22 cellular contexts compared by ENCODE assay signal in the genomic region with DNA sequence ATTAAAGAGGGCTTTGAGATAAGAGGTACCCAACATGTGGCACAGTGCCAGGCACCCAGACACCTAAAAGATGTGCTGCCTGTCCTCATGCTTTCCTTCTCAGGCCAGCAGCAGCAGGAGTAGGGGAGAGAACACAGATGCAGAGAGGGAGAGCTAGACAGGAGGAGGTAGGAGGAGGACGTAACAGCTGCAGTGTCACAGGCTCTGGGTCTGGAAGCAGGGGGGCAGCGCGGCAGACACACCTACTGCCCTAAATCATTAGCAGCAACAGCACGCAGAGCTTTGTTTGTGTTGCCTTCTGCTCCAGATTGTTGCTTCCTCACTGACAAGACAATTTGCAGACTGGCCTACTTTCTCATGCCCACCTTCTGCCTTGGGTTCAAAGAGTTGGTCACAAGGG.
DNase-seq lines count a peak whose midpoint lies in the region; TF ChIP-seq lines count a peak whose summit lies in the region.
"Had no signal": no experiment of that assay in that cellular context is flagged by ENCODE, and none has a peak within 500 bp of the region (broad histone marks: within the 10 kb centered on the region; RNA-seq: fewer than 3 reads in every experiment).

No MANE protein-coding gene starts in this region.

- CTCF ChIA-PET in A673 (lab: Charles Lee): no interaction called here
- CTCF ChIA-PET in HEK293 (lab: Yijun Ruan, JAX): no interaction called here

- no TSS peak for BruUV-seq in A673 (replicated peaks; lab: Mats Ljungman, UMichigan)

- WGBS in lower leg skin, 2 donors: 40 to 56% methylated on average over 4 of the region's 4 CpGs

- no peaks in the 10 kb centered on the region for H3K27me3 ChIP-seq in A673 (replicated peaks; ENCODE audit: insufficient read depth, low read depth, low read length, poor library complexity)
- H3K27me3 ChIP-seq: adrenal gland; BLaER1 treated with 17β-estradiol and CSF1 and Interleukin-3, amounts not matched to agents 10 nM and 100 nM; brain microvascular endothelial cell; heart right ventricle; SJCRH30; suprapubic skin had no signal

- no peaks in the 10 kb centered on the region for H3K36me3 ChIP-seq in A673 (ENCODE audit: insufficient read depth, low read length, poor library complexity, severe bottlenecking)
- H3K36me3 ChIP-seq in HEK293 (ENCODE audit: control insufficient read depth in 2 of 2, insufficient read depth in 1 of 2, low read length in 2 of 2): no peaks in the 10 kb centered on the region
- H3K36me3 ChIP-seq: adrenal gland; BLaER1 treated with 17β-estradiol and CSF1 and Interleukin-3, amounts not matched to agents 10 nM and 100 nM; brain microvascular endothelial cell; heart right ventricle; SJCRH30; spleen; suprapubic skin had no signal

- no peak overlapping the region for H3K4me3 ChIP-seq in A673 (ENCODE audit: low read depth, low read length, poor library complexity, severe bottlenecking)
- no peak overlapping the region for H3K4me3 ChIP-seq in HEK293 (ENCODE audit: low read depth, low read length)
- H3K4me3 ChIP-seq in lower leg skin (ENCODE audit: low read depth, poor library complexity, severe bottlenecking): no peak overlapping the region
- H3K4me3 ChIP-seq: adrenal gland; BLaER1 treated with 17β-estradiol and CSF1 and Interleukin-3, amounts not matched to agents 10 nM and 100 nM; heart right ventricle; SJCRH30; spleen; suprapubic skin had no signal

- TF ChIP-seq CTCF in A673 (conservative IDR thresholded peaks at IDR 0.05; ENCODE audit: low read depth, low read length) (no peak), HEK293 (tag by site-specific recombination; IDR thresholded peaks at IDR 0.05) (no peak), lower leg skin (IDR thresholded peaks at IDR 0.05) (no peak)

- DNase-seq in A673 (ENCODE audit: low spot score) (no peak), NCI-H82 (lab: John Stamatoyannopoulos, UW) (peak; percentile 93), iPS-NIHi7 (ENCODE audit: extremely low spot score) (peak; percentile 26), NCI-H345 treated with DMSO at 0.1 percent for 48 hours (lab: John Stamatoyannopoulos, UW; ENCODE audit: unreplicated experiment) (no peak), activated T-cell treated with anti-CD3 and anti-CD28 coated beads for 4 hours (no peak), NCI-H146 treated with DMSO at 0.1 percent for 48 hours (lab: John Stamatoyannopoulos, UW; ENCODE audit: unreplicated experiment) (no peak), lower leg skin (ENCODE audit: low spot score in 2 of 2) (no peak)
- DNase-seq: activated CD4-positive, alpha-beta T cell treated with anti-CD3 and anti-CD28 coated beads for 4 hours; activated naive CD4-positive, alpha-beta T cell; activated T-cell treated with anti-CD3 and anti-CD28 coated beads, Interleukin-2, amount 50 U/mL, for 48 hours; brain microvascular endothelial cell; naive thymus-derived CD4-positive, alpha-beta T cell; NCI-H1092; NK-92 treated with Interleukin-12 subunit alpha and Interleukin-12 subunit beta, amount 100 ng/mL, for 24 hours; spleen; stimulated activated CD4-positive, alpha-beta T cell treated with anti-CD3 and anti-CD28 coated beads, Interleukin-2, amount 100 ng/mL, for 48 hours had no signal

- H3K9me3 ChIP-seq in A673 (ENCODE audit: low read depth, low read length, poor library complexity, severe bottlenecking) (no peaks in the 10 kb centered on the region), HEK293 (ENCODE audit: control insufficient read depth, insufficient read depth, low read depth, low read length) (no peaks in the 10 kb centered on the region)
- H3K9me3 ChIP-seq: adrenal gland; BLaER1 treated with 17β-estradiol and CSF1 and Interleukin-3, amounts not matched to agents 10 nM and 100 nM; heart right ventricle; SJCRH30; spleen; suprapubic skin had no signal

- H3K4me1 ChIP-seq in A673 (ENCODE audit: insufficient read depth, low read length, poor library complexity, severe bottlenecking) (peaks cover 66% of the 10 kb centered on the region), HEK293 (ENCODE audit: control insufficient read depth, insufficient read depth, low read length) (peaks cover 16% of the 10 kb centered on the region)
- H3K4me1 ChIP-seq: adrenal gland, SJCRH30, suprapubic skin had no signal

- H3K27ac ChIP-seq in A673 (ENCODE audit: low read depth, low read length, poor library complexity, severe bottlenecking) (peak overlapping the region; percentile 24), HEK293 (ENCODE audit: extremely low read depth, low read depth, low read length) (no peak overlapping the region)
- H3K27ac ChIP-seq: adrenal gland; BLaER1 treated with 17β-estradiol and CSF1 and Interleukin-3, amounts not matched to agents 10 nM and 100 nM; brain microvascular endothelial cell; heart right ventricle; SJCRH30; spleen; suprapubic skin had no signal

- intact Hi-C loops in A673 (cut with micrococcal nuclease; ENCODE audit: unreplicated experiment): loop anchor here (5.0 kb wide), 2 partner anchors 198 to 927 kb away; a partner anchor contains a TSS
- intact Hi-C loops in lower leg skin (cut with DNase I; ENCODE audit: low total_unique reads): no loop called here

- POLR2A ChIA-PET in A673 (lab: Charles Lee; ENCODE audit: low non-redundant PET) (interaction anchor here (0.6 kb wide), 1 partner anchor 13 kb away, joined by 3 read pairs; no protein-coding TSS in a partner anchor), HEK293 (lab: Yijun Ruan, JAX) (no interaction called here)

- no peak for TF ChIP-seq POLR2A in lower leg skin (IDR thresholded peaks at IDR 0.05)

TF ChIP-seq in HEK293, 187 proteins besides CTCF, POLR2A, EP300 and RAD21 (continues in another document):
- TF ChIP-seq, protein P1, sequence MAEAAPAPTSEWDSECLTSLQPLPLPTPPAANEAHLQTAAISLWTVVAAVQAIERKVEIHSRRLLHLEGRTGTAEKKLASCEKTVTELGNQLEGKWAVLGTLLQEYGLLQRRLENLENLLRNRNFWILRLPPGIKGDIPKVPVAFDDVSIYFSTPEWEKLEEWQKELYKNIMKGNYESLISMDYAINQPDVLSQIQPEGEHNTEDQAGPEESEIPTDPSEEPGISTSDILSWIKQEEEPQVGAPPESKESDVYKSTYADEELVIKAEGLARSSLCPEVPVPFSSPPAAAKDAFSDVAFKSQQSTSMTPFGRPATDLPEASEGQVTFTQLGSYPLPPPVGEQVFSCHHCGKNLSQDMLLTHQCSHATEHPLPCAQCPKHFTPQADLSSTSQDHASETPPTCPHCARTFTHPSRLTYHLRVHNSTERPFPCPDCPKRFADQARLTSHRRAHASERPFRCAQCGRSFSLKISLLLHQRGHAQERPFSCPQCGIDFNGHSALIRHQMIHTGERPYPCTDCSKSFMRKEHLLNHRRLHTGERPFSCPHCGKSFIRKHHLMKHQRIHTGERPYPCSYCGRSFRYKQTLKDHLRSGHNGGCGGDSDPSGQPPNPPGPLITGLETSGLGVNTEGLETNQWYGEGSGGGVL (tag by site-specific recombination; IDR thresholded peaks at IDR 0.05): 0 out of 2 replicates have a peak, but pooled peaks have one; percentile 36
- TF ChIP-seq, protein P2, sequence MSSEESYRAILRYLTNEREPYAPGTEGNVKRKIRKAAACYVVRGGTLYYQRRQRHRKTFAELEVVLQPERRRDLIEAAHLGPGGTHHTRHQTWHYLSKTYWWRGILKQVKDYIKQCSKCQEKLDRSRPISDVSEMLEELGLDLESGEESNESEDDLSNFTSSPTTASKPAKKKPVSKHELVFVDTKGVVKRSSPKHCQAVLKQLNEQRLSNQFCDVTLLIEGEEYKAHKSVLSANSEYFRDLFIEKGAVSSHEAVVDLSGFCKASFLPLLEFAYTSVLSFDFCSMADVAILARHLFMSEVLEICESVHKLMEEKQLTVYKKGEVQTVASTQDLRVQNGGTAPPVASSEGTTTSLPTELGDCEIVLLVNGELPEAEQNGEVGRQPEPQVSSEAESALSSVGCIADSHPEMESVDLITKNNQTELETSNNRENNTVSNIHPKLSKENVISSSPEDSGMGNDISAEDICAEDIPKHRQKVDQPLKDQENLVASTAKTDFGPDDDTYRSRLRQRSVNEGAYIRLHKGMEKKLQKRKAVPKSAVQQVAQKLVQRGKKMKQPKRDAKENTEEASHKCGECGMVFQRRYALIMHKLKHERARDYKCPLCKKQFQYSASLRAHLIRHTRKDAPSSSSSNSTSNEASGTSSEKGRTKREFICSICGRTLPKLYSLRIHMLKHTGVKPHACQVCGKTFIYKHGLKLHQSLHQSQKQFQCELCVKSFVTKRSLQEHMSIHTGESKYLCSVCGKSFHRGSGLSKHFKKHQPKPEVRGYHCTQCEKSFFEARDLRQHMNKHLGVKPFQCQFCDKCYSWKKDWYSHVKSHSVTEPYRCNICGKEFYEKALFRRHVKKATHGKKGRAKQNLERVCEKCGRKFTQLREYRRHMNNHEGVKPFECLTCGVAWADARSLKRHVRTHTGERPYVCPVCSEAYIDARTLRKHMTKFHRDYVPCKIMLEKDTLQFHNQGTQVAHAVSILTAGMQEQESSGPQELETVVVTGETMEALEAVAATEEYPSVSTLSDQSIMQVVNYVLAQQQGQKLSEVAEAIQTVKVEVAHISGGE (tag by site-specific recombination; conservative IDR thresholded peaks at IDR 0.05; ENCODE audit: low read depth): no peak
- TF ChIP-seq ZNF341 (tag by site-specific recombination; IDR thresholded peaks at IDR 0.05; ENCODE audit: low read depth): peak; percentile 94
- TF ChIP-seq, protein P3, sequence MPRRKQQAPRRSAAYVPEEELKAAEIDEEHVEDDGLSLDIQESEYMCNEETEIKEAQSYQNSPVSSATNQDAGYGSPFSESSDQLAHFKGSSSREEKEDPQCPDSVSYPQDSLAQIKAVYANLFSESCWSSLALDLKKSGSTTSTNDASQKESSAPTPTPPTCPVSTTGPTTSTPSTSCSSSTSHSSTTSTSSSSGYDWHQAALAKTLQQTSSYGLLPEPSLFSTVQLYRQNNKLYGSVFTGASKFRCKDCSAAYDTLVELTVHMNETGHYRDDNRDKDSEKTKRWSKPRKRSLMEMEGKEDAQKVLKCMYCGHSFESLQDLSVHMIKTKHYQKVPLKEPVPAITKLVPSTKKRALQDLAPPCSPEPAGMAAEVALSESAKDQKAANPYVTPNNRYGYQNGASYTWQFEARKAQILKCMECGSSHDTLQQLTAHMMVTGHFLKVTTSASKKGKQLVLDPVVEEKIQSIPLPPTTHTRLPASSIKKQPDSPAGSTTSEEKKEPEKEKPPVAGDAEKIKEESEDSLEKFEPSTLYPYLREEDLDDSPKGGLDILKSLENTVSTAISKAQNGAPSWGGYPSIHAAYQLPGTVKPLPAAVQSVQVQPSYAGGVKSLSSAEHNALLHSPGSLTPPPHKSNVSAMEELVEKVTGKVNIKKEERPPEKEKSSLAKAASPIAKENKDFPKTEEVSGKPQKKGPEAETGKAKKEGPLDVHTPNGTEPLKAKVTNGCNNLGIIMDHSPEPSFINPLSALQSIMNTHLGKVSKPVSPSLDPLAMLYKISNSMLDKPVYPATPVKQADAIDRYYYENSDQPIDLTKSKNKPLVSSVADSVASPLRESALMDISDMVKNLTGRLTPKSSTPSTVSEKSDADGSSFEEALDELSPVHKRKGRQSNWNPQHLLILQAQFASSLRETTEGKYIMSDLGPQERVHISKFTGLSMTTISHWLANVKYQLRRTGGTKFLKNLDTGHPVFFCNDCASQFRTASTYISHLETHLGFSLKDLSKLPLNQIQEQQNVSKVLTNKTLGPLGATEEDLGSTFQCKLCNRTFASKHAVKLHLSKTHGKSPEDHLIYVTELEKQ (tag by site-specific recombination; IDR thresholded peaks at IDR 0.05; ENCODE audit: borderline replicate concordance): no peak

Comparison
In these comparisons a context has a peak if more than half of its experiments do, and no peak if none do; other contexts are left out.
1. DNase-seq: peak in NCI-H82 (single experiment) and iPS-NIHi7 (single experiment); none in A673 (single experiment), NCI-H345 treated with DMSO at 0.1 percent for 48 hours (single experiment), activated T-cell treated with anti-CD3 and anti-CD28 coated beads for 4 hours (single experiment), NCI-H146 treated with DMSO at 0.1 percent for 48 hours (single experiment) and lower leg skin (0 of 2).